Comparison of ENCODE assay signal across 8 cellular contexts in the genomic region with DNA sequence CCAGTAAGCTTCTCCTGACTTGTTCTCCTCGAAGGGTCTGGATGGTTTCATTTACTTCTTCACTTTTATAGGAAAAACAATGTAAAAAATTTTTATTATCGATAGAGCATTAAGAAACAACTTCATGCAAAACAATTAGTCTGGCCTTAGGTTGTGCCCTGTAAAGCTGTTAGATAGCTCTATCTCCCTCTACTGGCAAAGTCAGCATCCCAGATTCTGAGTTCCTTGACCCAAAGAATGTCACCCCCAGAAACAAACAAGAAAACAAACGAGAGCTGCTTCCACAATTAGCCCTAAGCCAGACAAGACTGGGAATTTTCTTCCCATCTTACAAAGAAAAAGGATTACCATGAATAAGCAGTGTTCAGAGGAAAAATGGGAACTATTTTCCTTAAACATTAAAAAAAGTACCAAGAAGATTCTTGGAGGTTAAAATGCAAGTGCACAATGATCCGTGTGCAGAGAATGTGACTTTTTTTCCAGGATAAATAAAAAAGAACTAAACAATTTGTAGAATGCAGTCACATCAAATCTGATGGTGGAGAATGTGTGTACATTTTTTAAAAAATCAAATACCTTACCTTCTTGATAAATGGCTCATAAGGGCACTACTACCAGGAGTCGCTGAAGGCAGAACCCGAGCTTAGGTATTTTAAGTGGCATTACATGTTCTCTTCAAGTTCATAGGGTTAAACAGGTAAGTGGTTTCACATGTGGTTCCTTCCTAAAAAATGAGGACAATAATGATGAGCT.
DNase-seq lines count a peak whose midpoint lies in the region; ATAC-seq, FAIRE-seq and TF ChIP-seq lines count a peak whose summit lies in the region.

No MANE protein-coding gene starts in this region.

- no peak overlapping the region for H3K4me3 ChIP-seq in GM12875 (ENCODE audit: low read depth, low read length)
- H3K4me3 ChIP-seq in CD4-positive, alpha-beta memory T cell (ENCODE audit: low read length in 2 of 2): no peak overlapping the region

- H3K27ac Mint-ChIP-seq in CD4-positive, alpha-beta memory T cell: no peak overlapping the region

- H3K9me3 Mint-ChIP-seq in CD4-positive, alpha-beta memory T cell: peaks cover 0 to 2% (median 0%) of the 10 kb centered on the region in 8 donors

- H3K27ac ChIP-seq in CD4-positive, alpha-beta memory T cell (ENCODE audit: low read depth, low read length): no peak overlapping the region

- peak overlapping the region in 1 of 8 donors; percentile 71 for H3K4me3 Mint-ChIP-seq in CD4-positive, alpha-beta memory T cell

- peaks cover 3 to 6% of the 10 kb centered on the region in 2 donors for H3K27me3 Mint-ChIP-seq in CD4-positive, alpha-beta memory T cell

- CTCF ChIA-PET in CD4-positive, alpha-beta memory T cell (lab: Charles Lee; ENCODE audit: partially characterized antibody): no interaction called here

- no peak for FAIRE-seq in GM19239 (lab: Jason Lieb, UNC)

- H3K4me1 ChIP-seq in CD4-positive, alpha-beta memory T cell (ENCODE audit: insufficient read depth, low read length): no peaks in the 10 kb centered on the region

- no peaks in the 10 kb centered on the region for H3K36me3 Mint-ChIP-seq in CD4-positive, alpha-beta memory T cell

- no peaks in the 10 kb centered on the region for H3K9me3 ChIP-seq in CD4-positive, alpha-beta memory T cell (ENCODE audit: control insufficient read depth in 1 of 2, low read length in 2 of 2)

- POLR2A ChIA-PET in CD4-positive, alpha-beta memory T cell (lab: Charles Lee; ENCODE audit: partially characterized antibody): no interaction called here

- DNase-seq in NCI-H146 treated with DMSO at 0.1 percent for 48 hours (lab: John Stamatoyannopoulos, UW; ENCODE audit: unreplicated experiment) (peak; percentile 4), dermis blood vessel endothelial cell (peak; percentile 33), myocyte (ENCODE audit: low read depth) (peak; percentile 62), GM19239 (ENCODE audit: insufficient read length, low spot score) (no peak)
- no peak for DNase-seq in CD4-positive, alpha-beta memory T cell

- intact Hi-C loops in CD4-positive, alpha-beta memory T cell (cut with micrococcal nuclease): no loop called here

- peak; percentile 28; the same call in 1 of the 2 replicates for TF ChIP-seq CTCF in GM12875 (IDR thresholded peaks at IDR 0.05; ENCODE audit: borderline replicate concordance, insufficient read depth, low read depth, low read length)

- H3K27me3 ChIP-seq in CD4-positive, alpha-beta memory T cell (ENCODE audit: insufficient read depth, low read length): no peaks in the 10 kb centered on the region

- H3K36me3 ChIP-seq in CD4-positive, alpha-beta memory T cell (ENCODE audit: insufficient read depth, low read length): no peaks in the 10 kb centered on the region

- H3K4me1 Mint-ChIP-seq in CD4-positive, alpha-beta memory T cell: no peaks in the 10 kb centered on the region

- ATAC-seq in GM21619 (IDR thresholded peaks at IDR 0.05; ENCODE audit: unreplicated experiment) (no peak), HG03354 (IDR thresholded peaks at IDR 0.05; ENCODE audit: poor library complexity, severe bottlenecking, unreplicated experiment) (no peak)

Comparison
In these comparisons a context has a peak if more than half of its experiments do, and no peak if none do; other contexts are left out.
1. DNase-seq: peak in NCI-H146 treated with DMSO at 0.1 percent for 48 hours (single experiment), dermis blood vessel endothelial cell (single experiment) and myocyte (single experiment); none in GM19239 (single experiment) and CD4-positive, alpha-beta memory T cell (0 of 5).